ENCODE assay signal across 17 cellular contexts in genomic region chr6:33894438-33894837, GRCh38.
DNase-seq lines count a peak whose midpoint lies in the region; FAIRE-seq and TF ChIP-seq lines count a peak whose summit lies in the region.
"Had no signal": no experiment of that assay in that cellular context is flagged by ENCODE, and none has a peak within 500 bp of the region (broad histone marks: within the 10 kb centered on the region; RNA-seq: fewer than 3 reads in every experiment).

No MANE protein-coding gene starts in this region.

- DNase-seq in choroid plexus epithelial cell (ENCODE audit: low read depth) (peak; percentile 21), mesendoderm (no peak), DMS53 treated with DMSO at 0.1 percent for 48 hours (lab: John Stamatoyannopoulos, UW; ENCODE audit: unreplicated experiment) (no peak), ovary (no peak), frontal cortex (ENCODE audit: low spot score in 2 of 2) (no peak)
- DNase-seq: Caco-2; erythroblast; mucosa of descending colon; NCI-H1092 treated with DMSO at 0.1 percent for 48 hours; NCI-H69; psoas muscle; stimulated activated naive CD8-positive, alpha-beta T cell treated with anti-CD3 and anti-CD28 coated beads, Interleukin-15, Interleukin-2, amounts not matched to agents 100 U/mL and 50 U/mL, for 24 hours; transverse colon had no signal

- no peaks in the 10 kb centered on the region for H3K27me3 ChIP-seq in BLaER1
- no peaks in the 10 kb centered on the region for H3K27me3 ChIP-seq in mesendoderm (ENCODE audit: insufficient read depth, low read length, poor library complexity)
- H3K27me3 ChIP-seq in ovary = no peaks in the 10 kb centered on the region
- H3K27me3 ChIP-seq: transverse colon had no signal

- H3K4ac ChIP-seq in mesendoderm (ENCODE audit: low read depth, low read length) = no peak overlapping the region

- H3K4me3 ChIP-seq in BLaER1 = no peak overlapping the region
- no peak overlapping the region for H3K4me3 ChIP-seq in choroid plexus epithelial cell (ENCODE audit: low read depth, low read length)
- H3K4me3 ChIP-seq in mesendoderm (ENCODE audit: low read length) = no peak overlapping the region
- H3K4me3 ChIP-seq in ovary = no peak overlapping the region
- H3K4me3 ChIP-seq: mucosa of descending colon, psoas muscle, skin epidermis, transverse colon had no signal

- no peaks in the 10 kb centered on the region for H3K79me2 ChIP-seq in mesendoderm (ENCODE audit: control insufficient read depth, insufficient read depth, low read length)

- H2AK5ac ChIP-seq in mesendoderm (ENCODE audit: low read length) = no peak overlapping the region

- TF ChIP-seq POLR2A in ovary (IDR thresholded peaks at IDR 0.05) = no peak

- H3K79me1 ChIP-seq in mesendoderm (ENCODE audit: low read length) = no peaks in the 10 kb centered on the region

- TF ChIP-seq RAD21 in Ishikawa (IDR thresholded peaks at IDR 0.05; ENCODE audit: low read depth) = no peak; the same call in 1 of the 2 replicates

- no peak overlapping the region for H2BK15ac ChIP-seq in mesendoderm (replicated peaks; ENCODE audit: low read depth)

- H4K20me1 ChIP-seq in BLaER1 = no peaks in the 10 kb centered on the region

- no peak overlapping the region for H3K18ac ChIP-seq in mesendoderm (ENCODE audit: low read length)

- H3K4me2 ChIP-seq in BLaER1 (peak overlapping the region; percentile 27), mesendoderm (ENCODE audit: low read length) (no peak overlapping the region)

- intact Hi-C loops in ovary (cut with DNase I) = no loop called here

- no peak for FAIRE-seq in frontal cortex (lab: Jason Lieb, UNC)
- FAIRE-seq: TTC549 had no signal

- WGBS in mesendoderm (ENCODE audit: extremely low coverage, insufficient coverage, low lambda C conversion rate) = no CpG with 5 or more reads among the region's 2 CpGs
- WGBS in ovary, 3 donors = 33 to 39% (median 37%) methylated on average over 2 of the region's 2 CpGs

- no peak overlapping the region for H3K23ac ChIP-seq in mesendoderm (ENCODE audit: low read length)

- H2BK120ac ChIP-seq in mesendoderm (ENCODE audit: low read depth, low read length) = no peak overlapping the region

- TF ChIP-seq CTCF in choroid plexus epithelial cell (conservative IDR thresholded peaks at IDR 0.05; ENCODE audit: low read depth, low read length) = no peak
- TF ChIP-seq CTCF in ovary (IDR thresholded peaks at IDR 0.05) = no peak

- no peak overlapping the region for H4K5ac ChIP-seq in mesendoderm (ENCODE audit: low read length)

- no peak overlapping the region for H3K27ac ChIP-seq in BLaER1
- H3K27ac ChIP-seq in mesendoderm (ENCODE audit: low read depth, low read length) = no peak overlapping the region
- H3K27ac ChIP-seq in ovary = no peak overlapping the region
- H3K27ac ChIP-seq: psoas muscle, skin epidermis, transverse colon had no signal

- peak; percentile 75; the same call in 1 of the 2 replicates for TF ChIP-seq EP300 in Ishikawa (IDR thresholded peaks at IDR 0.05; ENCODE audit: borderline replicate concordance)
- no peak for TF ChIP-seq EP300 in ovary (IDR thresholded peaks at IDR 0.05)

- H3K9me3 ChIP-seq in BLaER1 = no peaks in the 10 kb centered on the region
- no peaks in the 10 kb centered on the region for H3K9me3 ChIP-seq in ovary
- H3K9me3 ChIP-seq: Caco-2, mucosa of descending colon, psoas muscle, transverse colon had no signal

- H3K36me3 ChIP-seq in BLaER1 = no peaks in the 10 kb centered on the region
- H3K36me3 ChIP-seq in mesendoderm (ENCODE audit: control insufficient read depth, insufficient read depth, low read length) = no peaks in the 10 kb centered on the region
- no peaks in the 10 kb centered on the region for H3K36me3 ChIP-seq in ovary
- H3K36me3 ChIP-seq: transverse colon had no signal

- H3K4me1 ChIP-seq in BLaER1 (peaks cover 36% of the 10 kb centered on the region), mesendoderm (ENCODE audit: control insufficient read depth, low read depth, low read length) (peaks cover 3% of the 10 kb centered on the region), ovary (ENCODE audit: insufficient read depth) (no peaks in the 10 kb centered on the region)
- H3K4me1 ChIP-seq: psoas muscle had no signal

- no peak overlapping the region for H2BK5ac ChIP-seq in mesendoderm (ENCODE audit: low read length)

- no peak overlapping the region for H4K8ac ChIP-seq in mesendoderm (ENCODE audit: low read depth, low read length)

- peak overlapping the region; percentile 3 for H3K56ac ChIP-seq in mesendoderm (ENCODE audit: low read length)

- no peak overlapping the region for H3K9ac ChIP-seq in BLaER1
- H3K9ac ChIP-seq in mesendoderm (ENCODE audit: low read length) = no peak overlapping the region

TF ChIP-seq in Ishikawa, 13 proteins besides CTCF, POLR2A, EP300 and RAD21:
- no peak for TF ChIP-seq CEBPB (IDR thresholded peaks at IDR 0.05)
- TF ChIP-seq NFIC (IDR thresholded peaks at IDR 0.05) = peak; percentile 99
- no peak for TF ChIP-seq TAF1 (IDR thresholded peaks at IDR 0.05; ENCODE audit: low read depth)
- peak; percentile 38 for TF ChIP-seq MAX (IDR thresholded peaks at IDR 0.05)
- TF ChIP-seq TEAD4 (IDR thresholded peaks at IDR 0.05) = peak; percentile 89
- peak; percentile 85 for TF ChIP-seq TCF12 (IDR thresholded peaks at IDR 0.05; ENCODE audit: low read depth)
- TF ChIP-seq ZBTB7A (IDR thresholded peaks at IDR 0.05; ENCODE audit: low read depth) = no peak; the same call in 1 of the 2 replicates
